Comparison of ENCODE assay signal across 9 cellular contexts in the genomic region with DNA sequence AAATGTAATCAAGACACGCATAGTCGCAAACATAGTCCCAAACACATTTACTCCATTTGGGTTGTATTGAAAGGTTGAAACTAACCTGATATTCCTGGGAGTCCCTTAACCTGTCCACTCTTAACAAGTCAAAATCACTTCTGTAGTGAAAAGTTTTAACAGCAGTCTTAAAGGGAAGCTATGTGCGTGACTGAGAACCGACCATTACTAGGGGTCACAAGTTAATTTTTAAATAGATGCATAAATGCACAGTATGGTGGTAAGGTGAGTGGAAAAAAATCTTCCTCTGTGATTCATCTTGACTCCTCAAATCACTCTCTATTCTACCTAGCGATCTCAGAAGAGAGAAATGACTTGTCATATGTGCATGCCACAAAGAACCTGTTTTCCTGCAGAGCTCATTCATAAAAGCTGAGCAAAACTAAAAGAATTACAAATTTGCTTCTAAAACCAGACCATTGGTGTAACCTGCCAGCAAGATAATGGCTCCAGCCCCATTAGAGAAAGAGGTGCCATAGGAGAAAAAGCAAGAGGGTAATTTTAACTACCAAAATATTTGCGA. TPM values are rescaled to one million over a fixed set of nuclear protein-coding genes. Genes with fewer than 3 reads are reported as not detected.
DNase-seq lines count a peak whose midpoint lies in the region; ATAC-seq, FAIRE-seq and TF ChIP-seq lines count a peak whose summit lies in the region.
"Had no signal": no experiment of that assay in that cellular context is flagged by ENCODE, and none has a peak within 500 bp of the region (broad histone marks: within the 10 kb centered on the region; RNA-seq: fewer than 3 reads in every experiment).

No MANE protein-coding gene starts in this region.

- 0 out of 2 replicates have a peak overlapping the region, but pooled peaks have one; percentile 3 for H3K27ac ChIP-seq in PC-3 (ENCODE audit: low read length)
- no peak overlapping the region for H3K27ac ChIP-seq in Karpas-422 (ENCODE audit: low read length)
- no peak overlapping the region for H3K27ac ChIP-seq in psoas muscle
- H3K27ac ChIP-seq: cardiac muscle cell had no signal

- peak; percentile 78 for ATAC-seq in GM18870 (IDR thresholded peaks at IDR 0.05; ENCODE audit: unreplicated experiment)
- peak; percentile 80 for ATAC-seq in HG02759 (IDR thresholded peaks at IDR 0.05; ENCODE audit: unreplicated experiment)
- no peak for ATAC-seq in PC-3
- no peak for ATAC-seq in psoas muscle

- no TSS peak for BruUV-seq in PC-3 (replicated peaks; lab: Mats Ljungman, UMichigan)

- CTCF ChIA-PET in PC-3 (lab: Charles Lee) = no interaction called here

- TF ChIP-seq CTCF in PC-3 (conservative IDR thresholded peaks at IDR 0.05; ENCODE audit: low read depth, low read length) (no peak), psoas muscle (IDR thresholded peaks at IDR 0.05) (no peak)

- H2AFZ ChIP-seq in PC-3 (ENCODE audit: low read length) (0 out of 2 replicates have a peak overlapping the region, but pooled peaks have one; percentile 15), Karpas-422 (ENCODE audit: low read length) (no peak overlapping the region)

- H3K9ac ChIP-seq in PC-3 (ENCODE audit: low read length) (no peak overlapping the region), Karpas-422 (ENCODE audit: low read length) (no peak overlapping the region)

- H3K4me1 ChIP-seq in PC-3 (ENCODE audit: insufficient read depth, low read length) (peaks cover 8% of the 10 kb centered on the region), Karpas-422 (ENCODE audit: low read length) (peaks cover 7% of the 10 kb centered on the region), psoas muscle (no peaks in the 10 kb centered on the region)

- in situ Hi-C loops in ACHN (cut with HindIII; ENCODE audit: low pct_ligation_motif_present, low pct_unique_long_range_greater_than_20kb, low sequenced_read_pairs) = no loop called here

- H3K9me3 ChIP-seq in PC-3 (ENCODE audit: low read length) (no peaks in the 10 kb centered on the region), Karpas-422 (ENCODE audit: low read length) (no peaks in the 10 kb centered on the region), psoas muscle (no peaks in the 10 kb centered on the region)

- H3K79me2 ChIP-seq in PC-3 (ENCODE audit: low read length) (no peaks in the 10 kb centered on the region), Karpas-422 (ENCODE audit: low read length) (no peaks in the 10 kb centered on the region)

- H3K36me3 ChIP-seq in PC-3 (ENCODE audit: low read depth, low read length) (no peaks in the 10 kb centered on the region), Karpas-422 (ENCODE audit: insufficient read depth, low read length) (no peaks in the 10 kb centered on the region), psoas muscle (ENCODE audit: insufficient read depth in 1 of 2, low read depth in 1 of 2) (no peaks in the 10 kb centered on the region)
- H3K36me3 ChIP-seq: cardiac muscle cell had no signal

- no peak overlapping the region for H3K4me3 ChIP-seq in PC-3 (ENCODE audit: low read length)
- H3K4me3 ChIP-seq in Karpas-422 (ENCODE audit: low read length) = no peak overlapping the region
- H3K4me3 ChIP-seq in psoas muscle = no peak overlapping the region
- H3K4me3 ChIP-seq: cardiac muscle cell had no signal

- intact Hi-C loops in PC-3 (cut with micrococcal nuclease) (no loop called here), psoas muscle (cut with DNase I) (no loop called here)

- no peaks in the 10 kb centered on the region for H3F3A ChIP-seq in PC-3 (ENCODE audit: low read length, unreplicated experiment)

- POLR2A ChIA-PET in PC-3 (lab: Charles Lee; ENCODE audit: unreplicated experiment) = no interaction called here

- H4K20me1 ChIP-seq in PC-3 (ENCODE audit: low read length) = no peaks in the 10 kb centered on the region
- H4K20me1 ChIP-seq in Karpas-422 (ENCODE audit: insufficient read depth, low read depth, low read length) = no peaks in the 10 kb centered on the region

- DNase-seq in ACHN (peak; percentile 58), PC-3 (peak; percentile 39), H54 (ENCODE audit: insufficient read length, low spot score) (no peak), Karpas-422 (no peak), OCI-M2 (lab: John Stamatoyannopoulos, UW; ENCODE audit: unreplicated experiment) (no peak), psoas muscle (no peak)

- H3K4me2 ChIP-seq in PC-3 (ENCODE audit: low read length) (no peak overlapping the region), Karpas-422 (ENCODE audit: low read depth, low read length, poor library complexity, severe bottlenecking) (no peak overlapping the region)

- H3K9me2 ChIP-seq in PC-3 (replicated peaks; ENCODE audit: low read length) (no peaks in the 10 kb centered on the region), Karpas-422 (replicated peaks; ENCODE audit: insufficient read depth, low read length) (no peaks in the 10 kb centered on the region)

- no peak for TF ChIP-seq POLR2A in H54 (IDR thresholded peaks at IDR 0.05; ENCODE audit: low read depth, low read length)

- WGBS in psoas muscle, 3 donors = 82 to 91% (median 89%) methylated on average over 6 of the region's 6 CpGs

- FAIRE-seq in H54 (lab: Jason Lieb, UNC) = no peak

- no peaks in the 10 kb centered on the region; the same call in 1 of the 2 replicates for H3K27me3 ChIP-seq in PC-3 (ENCODE audit: low read length)
- no peaks in the 10 kb centered on the region for H3K27me3 ChIP-seq in Karpas-422 (ENCODE audit: low read length)
- H3K27me3 ChIP-seq in psoas muscle (ENCODE audit: insufficient read depth in 3 of 3, low read length in 2 of 3) = no peaks in the 10 kb centered on the region
- H3K27me3 ChIP-seq: cardiac muscle cell had no signal

RNA-seq across cellular contexts. Expression of a gene that starts 4.8 kb away (rescaled TPM):
- total RNA-seq in PC-3 (2014; rRNA removed) (not detected in 2 replicates), psoas muscle (not detected)
- not detected in 2 replicates for total RNA-seq in Karpas-422 (2014; rRNA removed; shearing (Covaris generic); ENCODE audit: low replicate concordance)
- not detected for polyA plus RNA-seq in psoas muscle
- total RNA-seq: cardiac muscle cell had no signal
- polyA plus RNA-seq: cardiac muscle cell had no signal

RNA-seq across cellular contexts. Expression of a gene that starts 13.8 kb away (rescaled TPM):
- total RNA-seq in PC-3 (2014; rRNA removed) (76.4 and 81.1 TPM in 2 replicates), psoas muscle (10 to 100 TPM; 48.1 to 71.1 (median 57.1) TPM)
- 37.7 and 87.4 TPM in 2 replicates for total RNA-seq in Karpas-422 (2014; rRNA removed; shearing (Covaris generic); ENCODE audit: low replicate concordance)
- 10 to 100 TPM; 50.8 to 78.9 (median 77.5) TPM for polyA plus RNA-seq in psoas muscle

RNA-seq across cellular contexts. Expression of a gene that starts 39.1 kb away (rescaled TPM):
- total RNA-seq in PC-3 (2014; rRNA removed) = not detected in 2 replicates
- not detected in 2 replicates for total RNA-seq in Karpas-422 (2014; rRNA removed; shearing (Covaris generic); ENCODE audit: low replicate concordance)
- not detected for total RNA-seq in psoas muscle
- not detected for polyA plus RNA-seq in psoas muscle
- total RNA-seq: cardiac muscle cell had no signal
- polyA plus RNA-seq: cardiac muscle cell had no signal

RNA-seq across cellular contexts. Expression of a gene that starts 56.9 kb away (rescaled TPM):
- total RNA-seq in PC-3 (2014; rRNA removed) (62.0 and 86.2 TPM in 2 replicates), psoas muscle (1 to 10 TPM; 6.1 to 9.4 (median 7.0) TPM)
- total RNA-seq in Karpas-422 (2014; rRNA removed; shearing (Covaris generic); ENCODE audit: low replicate concordance) = 7.8 and 11.6 TPM in 2 replicates
- 10 to 100 TPM in 1 of 3 donors, 1 to 10 TPM in 2; 5.8 to 16.4 (median 7.4) TPM for polyA plus RNA-seq in psoas muscle

Comparison
In these comparisons a context has a peak if more than half of its experiments do, and no peak if none do; other contexts are left out.
1. DNase-seq: peak in ACHN (single experiment) and PC-3 (single experiment); none in H54 (single experiment), Karpas-422 (single experiment), OCI-M2 (single experiment) and psoas muscle (0 of 2).
2. ATAC-seq: peak in GM18870 (single experiment) and HG02759 (single experiment); none in PC-3 (single experiment) and psoas muscle (0 of 4).